Comparison of ENCODE assay signal across 12 cellular contexts in genomic region chr17:1090454-1091189, GRCh38.
DNase-seq lines count a peak whose midpoint lies in the region; ATAC-seq, FAIRE-seq and TF ChIP-seq lines count a peak whose summit lies in the region.
"Had no signal": no experiment of that assay in that cellular context is flagged by ENCODE, and none has a peak within 500 bp of the region (broad histone marks: within the 10 kb centered on the region; RNA-seq: fewer than 3 reads in every experiment).

No MANE protein-coding gene starts in this region.

- no peak for FAIRE-seq in H54 (lab: Jason Lieb, UNC)
- FAIRE-seq: G401.6 had no signal

- H3K4me1 Mint-ChIP-seq in T-helper 17 cell: peaks cover 3% of the 10 kb centered on the region

- H2AFZ ChIP-seq in osteoblast (ENCODE audit: low read length): no peak overlapping the region

- H3K27me3 ChIP-seq in osteoblast (ENCODE audit: insufficient read depth, low read length): no peaks in the 10 kb centered on the region

- no peak for TF ChIP-seq CTCF in osteoblast (IDR thresholded peaks at IDR 0.05; ENCODE audit: extremely low read depth, low read depth, low read length)

- peaks cover 2% of the 10 kb centered on the region for H3K36me3 Mint-ChIP-seq in T-helper 17 cell (ENCODE audit: low read depth)

- DNase-seq in COLO668 (lab: John Stamatoyannopoulos, UW; ENCODE audit: unreplicated experiment): peak; percentile 28
- peak; percentile 47 for DNase-seq in NCI-H510A (lab: John Stamatoyannopoulos, UW)
- DNase-seq in epithelial cell of prostate (ENCODE audit: low read depth, low spot score): no peak
- DNase-seq in osteoblast (ENCODE audit: insufficient read length, low spot score, missing footprints): peak; percentile 58
- no peak for DNase-seq in T-helper 17 cell
- DNase-seq in H54 (ENCODE audit: insufficient read length, low spot score): no peak
- no peak for DNase-seq in NCI-H146 (lab: John Stamatoyannopoulos, UW)
- DNase-seq: activated CD4-positive, alpha-beta T cell treated with anti-CD3 and anti-CD28 coated beads, Interleukin-2, amount 50 U/mL, for 1 hour; HFFc6; NCI-H446 treated with DMSO at 0.1 percent for 48 hours had no signal

- peaks cover 8% of the 10 kb centered on the region for H3K4me1 ChIP-seq in osteoblast (ENCODE audit: insufficient read depth, low read length)

- no peak overlapping the region for H3K27ac Mint-ChIP-seq in T-helper 17 cell
- H3K27ac Mint-ChIP-seq: HFFc6 had no signal

- H3K27me3 Mint-ChIP-seq in T-helper 17 cell: no peaks in the 10 kb centered on the region

- peaks cover 16% of the 10 kb centered on the region for H4K20me1 ChIP-seq in osteoblast (ENCODE audit: insufficient read depth, low read length)

- H3K4me3 Mint-ChIP-seq in T-helper 17 cell: no peak overlapping the region
- H3K4me3 Mint-ChIP-seq: HFFc6 had no signal

- H3K4me3 ChIP-seq in osteoblast (ENCODE audit: insufficient read depth, low read length): no peak overlapping the region

- H3K27ac ChIP-seq in epithelial cell of prostate (peak overlapping the region; percentile 72), osteoblast (ENCODE audit: low read depth, low read length) (no peak overlapping the region)

- peaks cover 23% of the 10 kb centered on the region for H3K79me2 ChIP-seq in osteoblast (ENCODE audit: insufficient read depth, low read length)

- ATAC-seq in T-helper 17 cell (no peak), GM19467 (IDR thresholded peaks at IDR 0.05; ENCODE audit: unreplicated experiment) (no peak)

- no peak for TF ChIP-seq POLR2A in H54 (IDR thresholded peaks at IDR 0.05; ENCODE audit: low read depth, low read length)

- H3K4me2 ChIP-seq in osteoblast (ENCODE audit: insufficient read depth, low read length): no peak overlapping the region

- H3K9me3 ChIP-seq in osteoblast (ENCODE audit: low read depth, low read length) (no peaks in the 10 kb centered on the region), T-helper 17 cell (ENCODE audit: control insufficient read depth, low read length, poor library complexity, severe bottlenecking) (no peaks in the 10 kb centered on the region)

- peaks cover 28% of the 10 kb centered on the region for H3K36me3 ChIP-seq in osteoblast (ENCODE audit: insufficient read depth, low read length)

Comparison
In these comparisons a context has a peak if more than half of its experiments do, and no peak if none do; other contexts are left out.
1. DNase-seq: peak in COLO668 (single experiment), NCI-H510A (single experiment) and osteoblast (single experiment); none in epithelial cell of prostate (single experiment), T-helper 17 cell (0 of 3), H54 (single experiment) and NCI-H146 (single experiment).